Comparison of ENCODE assay signal across 8 cellular contexts in the genomic region with DNA sequence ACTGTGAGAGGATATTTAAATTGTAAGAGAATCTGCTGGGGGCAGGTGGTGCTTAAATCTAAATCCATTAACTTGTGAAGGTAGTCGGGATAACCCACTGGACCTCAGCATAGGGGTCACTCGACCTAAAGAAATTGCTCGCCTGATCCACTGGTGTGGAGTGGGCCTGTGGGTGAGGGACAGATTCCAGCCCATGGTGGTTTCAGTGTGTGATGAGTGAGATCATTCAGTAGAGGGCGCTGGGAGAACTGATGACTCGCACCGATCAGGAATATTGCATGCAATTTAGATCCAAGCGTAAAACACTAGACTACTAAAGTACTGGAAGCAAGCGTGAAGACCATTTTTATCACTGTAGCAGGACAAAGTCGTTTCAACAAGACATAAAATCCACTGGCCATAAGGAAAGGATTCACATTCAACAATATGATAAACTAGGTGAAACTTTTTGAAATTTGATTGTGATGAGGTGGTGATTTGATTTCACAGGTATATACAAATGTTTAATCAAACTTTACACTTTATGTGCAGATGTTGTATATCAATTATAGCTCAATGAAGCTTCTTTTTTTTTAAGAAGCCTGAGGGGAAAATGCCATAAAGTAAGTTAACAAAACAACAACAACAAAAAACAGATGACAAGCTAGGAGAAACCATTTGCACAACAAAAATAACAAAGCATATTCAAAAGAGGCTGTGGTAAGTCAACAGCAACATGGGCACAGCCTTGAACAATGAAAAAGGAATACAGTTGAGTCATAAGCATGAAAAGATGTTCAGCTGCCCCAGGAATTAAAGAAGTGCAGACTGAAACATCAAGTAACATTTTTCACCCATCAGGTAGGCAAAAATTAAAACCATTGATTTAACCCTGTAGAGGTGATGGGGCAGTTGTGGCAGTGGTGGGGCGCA. TPM values are rescaled to one million over a fixed set of nuclear protein-coding genes. Genes with fewer than 3 reads are reported as not detected.
DNase-seq lines count a peak whose midpoint lies in the region; ATAC-seq and TF ChIP-seq lines count a peak whose summit lies in the region.

No MANE protein-coding gene starts in this region.

- CTCF ChIA-PET in activated CD8-positive, alpha-beta memory T cell treated with anti-CD3 and anti-CD28 coated beads, Interleukin-2, amount 10 ng/mL, durations not matched to agents 7 days and 5 days (lab: Charles Lee), result interaction anchor here (0.6 to 3.8 kb wide), 16 partner anchors 9 to 309 kb away, joined by 3 to 13 read pairs (median 4); partner anchors contain the start of gene TMEM231

- no peak overlapping the region for H3K27ac Mint-ChIP-seq in activated CD8-positive, alpha-beta memory T cell treated with anti-CD3 and anti-CD28 coated beads, Interleukin-2, amount 10 ng/mL, durations not matched to agents 7 days and 5 days
- H3K27ac Mint-ChIP-seq in chondrocyte (ENCODE audit: unreplicated experiment), result no peak overlapping the region
- no peak overlapping the region for H3K27ac Mint-ChIP-seq in stimulated activated effector memory CD8-positive, alpha-beta T cell treated with anti-CD3 and anti-CD28 coated beads, Interleukin-12 subunit alpha, Interleukin-12 subunit beta, amount 100 ng/mL, for 72 hours

- no peak overlapping the region for H3K4me3 Mint-ChIP-seq in activated CD8-positive, alpha-beta memory T cell treated with anti-CD3 and anti-CD28 coated beads, Interleukin-2, amount 10 ng/mL, durations not matched to agents 7 days and 5 days
- H3K4me3 Mint-ChIP-seq in chondrocyte (ENCODE audit: unreplicated experiment), result no peak overlapping the region
- no peak overlapping the region for H3K4me3 Mint-ChIP-seq in stimulated activated effector memory CD8-positive, alpha-beta T cell treated with anti-CD3 and anti-CD28 coated beads, Interleukin-12 subunit alpha, Interleukin-12 subunit beta, amount 100 ng/mL, for 72 hours

- TF ChIP-seq CTCF in LNCAP (IDR thresholded peaks at IDR 0.05), result peak; percentile 52
- peak; percentile 86 for TF ChIP-seq CTCF in chondrocyte (IDR thresholded peaks at IDR 0.05)

- no peaks in the 10 kb centered on the region for H3K27me3 Mint-ChIP-seq in activated CD8-positive, alpha-beta memory T cell treated with anti-CD3 and anti-CD28 coated beads, Interleukin-2, amount 10 ng/mL, durations not matched to agents 7 days and 5 days
- H3K27me3 Mint-ChIP-seq in chondrocyte (ENCODE audit: low read depth), result no peaks in the 10 kb centered on the region

- peak; percentile 48 for DNase-seq in activated CD8-positive, alpha-beta memory T cell treated with anti-CD3 and anti-CD28 coated beads, Interleukin-2, amount 10 ng/mL, durations not matched to agents 7 days and 5 days
- no peak for DNase-seq in activated CD8-positive, alpha-beta memory T cell treated with anti-CD3 and anti-CD28 coated beads for 24 hours
- peak; percentile 74 for DNase-seq in SK-MEL-5 (ENCODE audit: low read depth, low spot score)
- DNase-seq in chondrocyte (ENCODE audit: low spot score), result no peak
- DNase-seq in kidney tubule cell (ENCODE audit: low spot score), result peak; percentile 58
- DNase-seq in stimulated activated effector memory CD8-positive, alpha-beta T cell treated with anti-CD3 and anti-CD28 coated beads, Interleukin-12 subunit alpha, Interleukin-12 subunit beta, amount 100 ng/mL, for 72 hours (ENCODE audit: low spot score in 2 of 2), result peak in 1 of 2 donors; percentile 54

- in situ Hi-C loops in SK-MEL-5 (cut with HindIII; ENCODE audit: low pct_unique_long_range_greater_than_20kb, low sequenced_read_pairs), result no loop called here

- peak; percentile 78 for ATAC-seq in activated CD8-positive, alpha-beta memory T cell treated with anti-CD3 and anti-CD28 coated beads, Interleukin-2, amount 10 ng/mL, durations not matched to agents 7 days and 5 days
- peak; percentile 94 for ATAC-seq in GM21786 (IDR thresholded peaks at IDR 0.05; ENCODE audit: unreplicated experiment)
- ATAC-seq in stimulated activated effector memory CD8-positive, alpha-beta T cell treated with anti-CD3 and anti-CD28 coated beads, Interleukin-12 subunit alpha, Interleukin-12 subunit beta, amount 100 ng/mL, for 72 hours, result peak; percentile 68

- H3K4me1 Mint-ChIP-seq in activated CD8-positive, alpha-beta memory T cell treated with anti-CD3 and anti-CD28 coated beads, Interleukin-2, amount 10 ng/mL, durations not matched to agents 7 days and 5 days, result no peaks in the 10 kb centered on the region
- H3K4me1 Mint-ChIP-seq in chondrocyte (ENCODE audit: low read depth), result peaks cover 3% of the 10 kb centered on the region
- H3K4me1 Mint-ChIP-seq in stimulated activated effector memory CD8-positive, alpha-beta T cell treated with anti-CD3 and anti-CD28 coated beads, Interleukin-12 subunit alpha, Interleukin-12 subunit beta, amount 100 ng/mL, for 72 hours, result no peaks in the 10 kb centered on the region

- H3K36me3 Mint-ChIP-seq in activated CD8-positive, alpha-beta memory T cell treated with anti-CD3 and anti-CD28 coated beads, Interleukin-2, amount 10 ng/mL, durations not matched to agents 7 days and 5 days, result no peaks in the 10 kb centered on the region
- no peaks in the 10 kb centered on the region for H3K36me3 Mint-ChIP-seq in chondrocyte (ENCODE audit: low read depth)
- no peaks in the 10 kb centered on the region for H3K36me3 Mint-ChIP-seq in stimulated activated effector memory CD8-positive, alpha-beta T cell treated with anti-CD3 and anti-CD28 coated beads, Interleukin-12 subunit alpha, Interleukin-12 subunit beta, amount 100 ng/mL, for 72 hours

- no peaks in the 10 kb centered on the region for H3K9me3 Mint-ChIP-seq in activated CD8-positive, alpha-beta memory T cell treated with anti-CD3 and anti-CD28 coated beads, Interleukin-2, amount 10 ng/mL, durations not matched to agents 7 days and 5 days (ENCODE audit: low read depth)
- H3K9me3 Mint-ChIP-seq in chondrocyte (ENCODE audit: low read depth), result no peaks in the 10 kb centered on the region
- no peaks in the 10 kb centered on the region for H3K9me3 Mint-ChIP-seq in stimulated activated effector memory CD8-positive, alpha-beta T cell treated with anti-CD3 and anti-CD28 coated beads, Interleukin-12 subunit alpha, Interleukin-12 subunit beta, amount 100 ng/mL, for 72 hours

RNA-seq across cellular contexts. Expression of gene TMEM170A, which starts 7.5 kb away (rescaled TPM):
- 10 to 100 TPM; 31.1 to 33.7 TPM for total RNA-seq in activated CD8-positive, alpha-beta memory T cell treated with anti-CD3 and anti-CD28 coated beads, Interleukin-2, amount 10 ng/mL, durations not matched to agents 7 days and 5 days
- total RNA-seq in SK-MEL-5 (2014; rRNA removed; shearing (Covaris generic)), result 18.1 and 19.3 TPM in 2 replicates
- 9.5 and 9.6 TPM in 2 replicates for polyA plus RNA-seq in SK-MEL-5 (2015; cell fraction: cytosol; rRNA removed)
- 15.4 and 24.1 TPM in 2 replicates for polyA plus RNA-seq in SK-MEL-5 (2015; cell fraction: nucleus; rRNA removed)
- total RNA-seq in chondrocyte, result 12.7 to 14.5 TPM (median 13.4 TPM) in 3 replicates

RNA-seq across cellular contexts. Expression of gene CHST6, which starts 23.3 kb away (rescaled TPM):
- under 1 TPM in 1 of 2 experiments, not detected in 1; 0.05 TPM for total RNA-seq in activated CD8-positive, alpha-beta memory T cell treated with anti-CD3 and anti-CD28 coated beads, Interleukin-2, amount 10 ng/mL, durations not matched to agents 7 days and 5 days
- total RNA-seq in SK-MEL-5 (2014; rRNA removed; shearing (Covaris generic)), result 10.2 and 11.0 TPM in 2 replicates
- 23.1 and 29.4 TPM in 2 replicates for polyA plus RNA-seq in SK-MEL-5 (2015; cell fraction: cytosol; rRNA removed)
- 24.2 and 24.9 TPM in 2 replicates for polyA plus RNA-seq in SK-MEL-5 (2015; cell fraction: nucleus; rRNA removed)
- 6.3 to 7.1 TPM (median 6.7 TPM) in 3 replicates for total RNA-seq in chondrocyte

RNA-seq across cellular contexts. Expression of gene CFDP1, which starts 38.7 kb away (rescaled TPM):
- total RNA-seq in activated CD8-positive, alpha-beta memory T cell treated with anti-CD3 and anti-CD28 coated beads, Interleukin-2, amount 10 ng/mL, durations not matched to agents 7 days and 5 days, result 10 to 100 TPM; 31.4 to 44.0 TPM
- 24.8 and 25.1 TPM in 2 replicates for total RNA-seq in SK-MEL-5 (2014; rRNA removed; shearing (Covaris generic))
- 13.0 and 21.7 TPM in 2 replicates for polyA plus RNA-seq in SK-MEL-5 (2015; cell fraction: cytosol; rRNA removed)
- 28.4 and 36.6 TPM in 2 replicates for polyA plus RNA-seq in SK-MEL-5 (2015; cell fraction: nucleus; rRNA removed)
- 45.3 to 48.9 TPM (median 46.1 TPM) in 3 replicates for total RNA-seq in chondrocyte

Comparison
In these comparisons a context has a peak if more than half of its experiments do, and no peak if none do; other contexts are left out.
1. DNase-seq: peak in activated CD8-positive, alpha-beta memory T cell treated with anti-CD3 and anti-CD28 coated beads, Interleukin-2, amount 10 ng/mL, durations not matched to agents 7 days and 5 days (single experiment), SK-MEL-5 (single experiment) and kidney tubule cell (single experiment); none in activated CD8-positive, alpha-beta memory T cell treated with anti-CD3 and anti-CD28 coated beads for 24 hours (single experiment) and chondrocyte (single experiment).
2. Peak in every context shown above with its lines, with median percentiles within 50 percentile points of each other: ATAC-seq.